29 cellular contexts compared by ENCODE assay signal in genomic region chr3:193648542-193649076, GRCh38.
"Had no signal": no experiment of that assay in that cellular context is flagged by ENCODE, and none has a peak within 500 bp of the region (broad histone marks: within the 10 kb centered on the region; RNA-seq: fewer than 3 reads in every experiment).

No MANE protein-coding gene starts in this region.

- H3K9ac ChIP-seq: neural progenitor cell, parathyroid adenoma had no signal

- DNase-seq: natural killer cell; occipital lobe; ovary; posterior cingulate gyrus; psoas muscle; right cardiac atrium; right lobe of liver; sigmoid colon; small intestine; stimulated activated CD4-positive, alpha-beta T cell treated with anti-CD3 and anti-CD28 coated beads, Interleukin-15, amount 100 ng/mL, for 24 hours; stimulated activated CD4-positive, alpha-beta T cell treated with anti-CD3 and anti-CD28 coated beads, Interleukin-2, amount 100 ng/mL, for 24 hours; stimulated activated CD4-positive, alpha-beta T cell treated with anti-CD3 and anti-CD28 coated beads, Interleukin-2, amount 100 ng/mL, for 48 hours; stimulated activated CD4-positive, alpha-beta T cell treated with anti-CD3 and anti-CD28 coated beads, Interleukin-4, amount 100 ng/mL, for 24 hours; stimulated activated naive B cell treated with anti-CD40 and anti-IgM and Interleukin-4, amounts not matched to agents 10 μg/mL and 1 μg/mL and 100 μg/mL, for 72 hours; stimulated activated naive CD4-positive, alpha-beta T cell treated with Interleukin-2 at 50 U/mL for 16 hours; stomach; thyroid gland; trophoblast cell; upper lobe of left lung had no signal

- H3K4me2 ChIP-seq: neural progenitor cell had no signal

- H3K4me1 ChIP-seq: parathyroid adenoma, psoas muscle, right lobe of liver, tibial nerve, upper lobe of left lung, vagina had no signal

- H3K27me3 Mint-ChIP-seq: progenitor cell of endocrine pancreas; stimulated activated naive B cell treated with anti-CD40 and anti-IgM and Interleukin-4, amounts not matched to agents 10 μg/mL and 1 μg/mL and 100 μg/mL, for 72 hours; stimulated activated naive CD8-positive, alpha-beta T cell treated with anti-CD3 and anti-CD28 coated beads, Interleukin-15, Interleukin-2, amounts not matched to agents 100 ng/mL and 50 ng/mL, for 24 hours had no signal

- H3K4me3 Mint-ChIP-seq: natural killer cell; nephron; neural progenitor cell; stimulated activated effector memory CD8-positive, alpha-beta T cell treated with anti-CD3 and anti-CD28 coated beads, Interleukin-12 subunit alpha, Interleukin-12 subunit beta, amount 100 ng/mL, for 72 hours; stimulated activated naive B cell treated with anti-CD40 and anti-IgM and Interleukin-4, amounts not matched to agents 10 μg/mL and 1 μg/mL and 100 μg/mL, for 72 hours; stimulated activated naive CD8-positive, alpha-beta T cell treated with anti-CD3 and anti-CD28 coated beads, Interleukin-15, Interleukin-2, amounts not matched to agents 100 ng/mL and 50 ng/mL, for 24 hours had no signal

- H3K36me3 ChIP-seq: ovary had no signal

- H3K9me3 Mint-ChIP-seq: natural killer cell; nephron; neural progenitor cell; stimulated activated effector memory CD8-positive, alpha-beta T cell treated with anti-CD3 and anti-CD28 coated beads, Interleukin-12 subunit alpha, Interleukin-12 subunit beta, amount 100 ng/mL, for 72 hours; stimulated activated naive B cell treated with anti-CD40 and anti-IgM and Interleukin-4, amounts not matched to agents 10 μg/mL and 1 μg/mL and 100 μg/mL, for 72 hours; stimulated activated naive CD8-positive, alpha-beta T cell treated with anti-CD3 and anti-CD28 coated beads, Interleukin-15, Interleukin-2, amounts not matched to agents 100 ng/mL and 50 ng/mL, for 24 hours had no signal

- H3K27me3 ChIP-seq: neural progenitor cell, ovary, right lobe of liver, sigmoid colon, stomach, thyroid gland, tibial nerve, upper lobe of left lung, vagina had no signal

- H2AFZ ChIP-seq: neural progenitor cell, parathyroid adenoma had no signal

- H3K9me3 ChIP-seq: ovary, psoas muscle, right lobe of liver, sigmoid colon, stomach, thoracic aorta, thyroid gland, tibial nerve, upper lobe of left lung, vagina had no signal

- H3K79me2 ChIP-seq: parathyroid adenoma had no signal

- FAIRE-seq: urothelium cell line had no signal

- H3K4me3 ChIP-seq: neural progenitor cell, ovary, psoas muscle, right lobe of liver, sigmoid colon, stomach, thoracic aorta, thyroid gland, tibial nerve, upper lobe of left lung, vagina had no signal

- H3K4me1 Mint-ChIP-seq: natural killer cell; nephron; neural progenitor cell; stimulated activated effector memory CD8-positive, alpha-beta T cell treated with anti-CD3 and anti-CD28 coated beads, Interleukin-12 subunit alpha, Interleukin-12 subunit beta, amount 100 ng/mL, for 72 hours had no signal

- H3K27ac ChIP-seq: neural progenitor cell, ovary, parathyroid adenoma, psoas muscle, right lobe of liver, sigmoid colon, stomach, thoracic aorta, thyroid gland, tibial nerve, upper lobe of left lung, vagina had no signal

- H3K27ac Mint-ChIP-seq: natural killer cell; nephron; neural progenitor cell; progenitor cell of endocrine pancreas; stimulated activated effector memory CD8-positive, alpha-beta T cell treated with anti-CD3 and anti-CD28 coated beads, Interleukin-12 subunit alpha, Interleukin-12 subunit beta, amount 100 ng/mL, for 72 hours; stimulated activated naive B cell treated with anti-CD40 and anti-IgM and Interleukin-4, amounts not matched to agents 10 μg/mL and 1 μg/mL and 100 μg/mL, for 72 hours; stimulated activated naive CD8-positive, alpha-beta T cell treated with anti-CD3 and anti-CD28 coated beads, Interleukin-15, Interleukin-2, amounts not matched to agents 100 ng/mL and 50 ng/mL, for 24 hours had no signal
